In the genomic region with DNA sequence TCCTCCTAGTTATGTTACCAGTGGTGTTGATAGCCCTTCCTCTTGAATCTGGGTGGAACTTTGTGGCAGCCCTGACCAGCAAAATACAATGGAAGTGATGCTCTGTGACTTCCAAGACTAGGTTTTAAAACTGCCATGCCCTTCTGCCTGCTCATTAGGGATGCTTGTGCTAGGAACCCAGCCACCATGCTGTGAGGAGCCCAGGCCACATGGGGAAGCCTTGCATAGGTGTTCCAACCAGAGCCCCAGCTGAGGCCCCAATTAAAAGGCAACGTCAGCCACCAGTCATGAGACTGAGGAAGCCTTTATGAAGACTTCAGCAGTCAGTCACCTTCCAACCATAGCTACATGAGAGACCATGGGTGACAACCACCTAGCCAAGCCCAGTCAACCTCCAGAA, we compare ENCODE assay signal across 20 cellular contexts. TPM values are rescaled to one million over a fixed set of nuclear protein-coding genes. Genes with fewer than 3 reads are reported as not detected.
DNase-seq lines count a peak whose midpoint lies in the region; ATAC-seq lines count a peak whose summit lies in the region.
"Had no signal": no experiment of that assay in that cellular context is flagged by ENCODE, and none has a peak within 500 bp of the region (broad histone marks: within the 10 kb centered on the region; RNA-seq: fewer than 3 reads in every experiment).

No MANE protein-coding gene starts in this region.

- H3K4me3 ChIP-seq in thymus (ENCODE audit: low read length), result no peak overlapping the region
- no peak overlapping the region for H3K4me3 ChIP-seq in H7 (ENCODE audit: insufficient read depth, low read depth, low read length)
- H3K4me3 ChIP-seq: GM23338, psoas muscle, skin epidermis had no signal

- H3K9me3 Mint-ChIP-seq in activated naive CD4-positive, alpha-beta T cell treated with anti-CD3 and anti-CD28 coated beads, Interleukin-2, amount 50 U/mL, for 24 hours, result no peaks in the 10 kb centered on the region
- no peaks in the 10 kb centered on the region for H3K9me3 Mint-ChIP-seq in central memory CD8-positive, alpha-beta T cell
- H3K9me3 Mint-ChIP-seq: activated B cell treated with CpG ODN at 0.5 μM for 24 hours, GM23338 had no signal

- H3K27me3 Mint-ChIP-seq in activated naive CD4-positive, alpha-beta T cell treated with anti-CD3 and anti-CD28 coated beads, Interleukin-2, amount 50 U/mL, for 24 hours, result no peaks in the 10 kb centered on the region
- no peaks in the 10 kb centered on the region for H3K27me3 Mint-ChIP-seq in central memory CD8-positive, alpha-beta T cell
- H3K27me3 Mint-ChIP-seq: activated B cell treated with CpG ODN at 0.5 μM for 24 hours had no signal

- peaks cover 33% of the 10 kb centered on the region for H3K4me1 ChIP-seq in thymus (ENCODE audit: control insufficient read depth, insufficient read depth, low read length)

- no peaks in the 10 kb centered on the region for H3K36me3 ChIP-seq in KOPT-K1 (ENCODE audit: insufficient read depth, low read length)
- no peaks in the 10 kb centered on the region for H3K36me3 ChIP-seq in thymus (ENCODE audit: control insufficient read depth, insufficient read depth)
- no peaks in the 10 kb centered on the region for H3K36me3 ChIP-seq in H7 (replicated peaks; ENCODE audit: control insufficient read depth, insufficient read depth, low read length)

- 27% methylated on average over 1 of the region's 1 CpG for WGBS in thymus

- ATAC-seq in central memory CD8-positive, alpha-beta T cell (replicated peaks; ENCODE audit: extremely low read depth, poor library complexity, severe bottlenecking), result no peak
- ATAC-seq in GM21447 (IDR thresholded peaks at IDR 0.05; ENCODE audit: unreplicated experiment), result no peak
- ATAC-seq: left cardiac atrium had no signal

- H3K27ac Mint-ChIP-seq in activated naive CD4-positive, alpha-beta T cell treated with anti-CD3 and anti-CD28 coated beads, Interleukin-2, amount 50 U/mL, for 24 hours, result peak overlapping the region; percentile 89
- peak overlapping the region; percentile 67 for H3K27ac Mint-ChIP-seq in central memory CD8-positive, alpha-beta T cell (ENCODE audit: low read depth)
- H3K27ac Mint-ChIP-seq: GM23338 had no signal

- H3K4me1 Mint-ChIP-seq in activated naive CD4-positive, alpha-beta T cell treated with anti-CD3 and anti-CD28 coated beads, Interleukin-2, amount 50 U/mL, for 24 hours, result peaks cover 63% of the 10 kb centered on the region
- H3K4me1 Mint-ChIP-seq in central memory CD8-positive, alpha-beta T cell, result peaks cover 26% of the 10 kb centered on the region

- H3K27ac ChIP-seq in KOPT-K1 (ENCODE audit: low read depth, low read length, poor library complexity, severe bottlenecking) (peak overlapping the region; percentile 48), thymus (ENCODE audit: low read depth) (peak overlapping the region; percentile 57)
- H3K27ac ChIP-seq: psoas muscle, skin epidermis had no signal

- no peaks in the 10 kb centered on the region for H3K36me3 Mint-ChIP-seq in activated naive CD4-positive, alpha-beta T cell treated with anti-CD3 and anti-CD28 coated beads, Interleukin-2, amount 50 U/mL, for 24 hours
- peaks cover 7% of the 10 kb centered on the region for H3K36me3 Mint-ChIP-seq in central memory CD8-positive, alpha-beta T cell (ENCODE audit: insufficient read depth)

- no peak overlapping the region for H3K4me3 Mint-ChIP-seq in activated naive CD4-positive, alpha-beta T cell treated with anti-CD3 and anti-CD28 coated beads, Interleukin-2, amount 50 U/mL, for 24 hours
- no peak overlapping the region for H3K4me3 Mint-ChIP-seq in central memory CD8-positive, alpha-beta T cell
- H3K4me3 Mint-ChIP-seq: activated B cell treated with CpG ODN at 0.5 μM for 24 hours, GM23338 had no signal

- no peaks in the 10 kb centered on the region for H3K27me3 ChIP-seq in thymus (ENCODE audit: control insufficient read depth, insufficient read depth)
- no peaks in the 10 kb centered on the region for H3K27me3 ChIP-seq in H7 (ENCODE audit: control insufficient read depth, insufficient read depth, low read length)

- H3K9me3 ChIP-seq in KOPT-K1 (ENCODE audit: insufficient read depth, low read length, poor library complexity, severe bottlenecking) (no peaks in the 10 kb centered on the region), thymus (ENCODE audit: control insufficient read depth) (no peaks in the 10 kb centered on the region)
- H3K9me3 ChIP-seq: Caco-2, psoas muscle had no signal

- no peak for DNase-seq in activated naive CD4-positive, alpha-beta T cell treated with anti-CD3 and anti-CD28 coated beads, Interleukin-2, amount 50 U/mL, for 16 hours
- no peak for DNase-seq in central memory CD8-positive, alpha-beta T cell (ENCODE audit: low spot score in 2 of 2)
- DNase-seq in H7, result no peak
- DNase-seq: activated B cell treated with CpG ODN at 0.5 μM for 24 hours; activated CD8-positive, alpha-beta memory T cell treated with anti-CD3 and anti-CD28 coated beads, Interleukin-2, amount 50 U/mL, for 4 hours; activated gamma-delta T cell; Caco-2; left cardiac atrium; midbrain; NCI-H2171 treated with DMSO at 0.1 percent for 48 hours; NCI-H748 treated with DMSO at 0.1 percent for 48 hours; SHP77 treated with DMSO at 0.1 percent for 48 hours; stimulated activated CD4-positive, alpha-beta T cell treated with anti-CD3 and anti-CD28 coated beads, Interleukin-4, amount 100 ng/mL, for 24 hours had no signal

RNA-seq across cellular contexts. Expression of gene MAPRE2, which starts 14.0 kb away (rescaled TPM):
- polyA plus RNA-seq in thymus, result 41.2 TPM
- total RNA-seq in H7 (2014; rRNA removed; shearing (Covaris generic)), result 22.1 and 23.1 TPM in 2 replicates
